Comparison of ENCODE assay signal across 18 cellular contexts in genomic region chr1:19071674-19072281, GRCh38.
"Had no signal": no experiment of that assay in that cellular context is flagged by ENCODE, and none has a peak within 500 bp of the region (broad histone marks: within the 10 kb centered on the region; RNA-seq: fewer than 3 reads in every experiment).

No MANE protein-coding gene starts in this region.

- H3K27me3 Mint-ChIP-seq: activated CD8-positive, alpha-beta memory T cell treated with anti-CD3 and anti-CD28 coated beads, Interleukin-2, amount 10 ng/mL, durations not matched to agents 7 days and 5 days; activated T-cell treated with anti-CD3 and anti-CD28 coated beads, Interleukin-2, amount 50 U/mL, for 24 hours; memory B cell had no signal

- H3K4me3 ChIP-seq: dorsolateral prefrontal cortex, esophagus squamous epithelium, pancreas had no signal

- H3K9me3 ChIP-seq: esophagus squamous epithelium, pancreas had no signal

- H3K27me3 ChIP-seq: dorsolateral prefrontal cortex, esophagus squamous epithelium, pancreas had no signal

- H3K9me3 Mint-ChIP-seq: activated naive CD8-positive, alpha-beta T cell treated with anti-CD3 and anti-CD28 coated beads, Interleukin-2, amount 10 ng/mL, durations not matched to agents 7 days and 5 days; activated T-cell treated with anti-CD3 and anti-CD28 coated beads, Interleukin-2, amount 50 U/mL, for 24 hours; memory B cell; nephron progenitor cell; stimulated activated effector memory CD8-positive, alpha-beta T cell treated with anti-CD3 and anti-CD28 coated beads, Interleukin-12 subunit alpha, Interleukin-12 subunit beta, amount 100 ng/mL, for 72 hours had no signal

- H3K27ac ChIP-seq: dorsolateral prefrontal cortex, pancreas had no signal

- H3K4me3 Mint-ChIP-seq: activated CD8-positive, alpha-beta memory T cell treated with anti-CD3 and anti-CD28 coated beads, Interleukin-2, amount 10 ng/mL, durations not matched to agents 7 days and 5 days; activated naive CD8-positive, alpha-beta T cell treated with anti-CD3 and anti-CD28 coated beads, Interleukin-2, amount 10 ng/mL, durations not matched to agents 7 days and 5 days; activated T-cell treated with anti-CD3 and anti-CD28 coated beads, Interleukin-2, amount 50 U/mL, for 24 hours; memory B cell; nephron progenitor cell; stimulated activated effector memory CD8-positive, alpha-beta T cell treated with anti-CD3 and anti-CD28 coated beads, Interleukin-12 subunit alpha, Interleukin-12 subunit beta, amount 100 ng/mL, for 72 hours had no signal

- H3K27ac Mint-ChIP-seq: activated CD8-positive, alpha-beta memory T cell treated with anti-CD3 and anti-CD28 coated beads, Interleukin-2, amount 10 ng/mL, durations not matched to agents 7 days and 5 days; activated naive CD8-positive, alpha-beta T cell treated with anti-CD3 and anti-CD28 coated beads, Interleukin-2, amount 10 ng/mL, durations not matched to agents 7 days and 5 days; memory B cell; nephron progenitor cell had no signal

- DNase-seq: activated CD4-positive, alpha-beta T cell treated with anti-CD3 and anti-CD28 coated beads for 1 hour; activated CD4-positive, alpha-beta T cell treated with anti-CD3 and anti-CD28 coated beads, Interleukin-2, amount 50 U/mL, for 48 hours; activated CD8-positive, alpha-beta memory T cell treated with anti-CD3 and anti-CD28 coated beads, Interleukin-2, amount 10 ng/mL, durations not matched to agents 7 days and 5 days; activated effector memory CD4-positive, alpha-beta T cell treated with Interleukin-2 at 50 U/mL for 16 hours; activated naive CD8-positive, alpha-beta T cell treated with anti-CD3 and anti-CD28 coated beads, Interleukin-2, amount 10 ng/mL, durations not matched to agents 7 days and 5 days; activated T-cell treated with anti-CD3 and anti-CD28 coated beads, Interleukin-2, amount 50 U/mL, for 24 hours; anterior cingulate cortex; dorsolateral prefrontal cortex; esophagus squamous epithelium; foreskin fibroblast; head of caudate nucleus; left cardiac atrium; nephron progenitor cell; pancreas; small intestine; trophoblast cell had no signal

- ATAC-seq: activated CD8-positive, alpha-beta memory T cell treated with anti-CD3 and anti-CD28 coated beads, Interleukin-2, amount 10 ng/mL, durations not matched to agents 7 days and 5 days; left cardiac atrium; pancreas; stimulated activated effector memory CD8-positive, alpha-beta T cell treated with anti-CD3 and anti-CD28 coated beads, Interleukin-12 subunit alpha, Interleukin-12 subunit beta, amount 100 ng/mL, for 72 hours had no signal
